ENCODE assay signal across 17 cellular contexts in genomic region chr19:38276942-38277517, GRCh38. TPM values are rescaled to one million over a fixed set of nuclear protein-coding genes. Genes with fewer than 3 reads are reported as not detected.
DNase-seq lines count a peak whose midpoint lies in the region; ATAC-seq and TF ChIP-seq lines count a peak whose summit lies in the region.
"Had no signal": no experiment of that assay in that cellular context is flagged by ENCODE, and none has a peak within 500 bp of the region (broad histone marks: within the 10 kb centered on the region; RNA-seq: fewer than 3 reads in every experiment).

No MANE protein-coding gene starts in this region.

- no peaks in the 10 kb centered on the region; the same call in 2 of the 3 replicates for H3K4me1 Mint-ChIP-seq in GM23338

- H3K4me3 ChIP-seq in GM23338 (no peak overlapping the region), lung (no peak overlapping the region), stomach smooth muscle (ENCODE audit: low read length in 2 of 2) (no peak overlapping the region), Karpas-422 (ENCODE audit: low read length) (no peak overlapping the region)

- no peaks in the 10 kb centered on the region for H3K9me3 ChIP-seq in lung (ENCODE audit: control insufficient read depth in 2 of 2, insufficient read depth in 1 of 2, low read length in 1 of 2)
- no peaks in the 10 kb centered on the region for H3K9me3 ChIP-seq in stomach smooth muscle (ENCODE audit: control insufficient read depth in 2 of 2, low read length in 2 of 2)
- H3K9me3 ChIP-seq in Karpas-422 (ENCODE audit: low read length) = no peaks in the 10 kb centered on the region

- H3K4me1 ChIP-seq in GM23338 (ENCODE audit: insufficient read depth) (no peaks in the 10 kb centered on the region), lung (ENCODE audit: control insufficient read depth in 2 of 2, insufficient read depth in 2 of 2, low read length in 2 of 2) (peaks cover 6 to 15% of the 10 kb centered on the region in 2 donors), stomach smooth muscle (ENCODE audit: control insufficient read depth, insufficient read depth, low read length) (peaks cover 11% of the 10 kb centered on the region), Karpas-422 (ENCODE audit: low read length) (no peaks in the 10 kb centered on the region)

- no peak for DNase-seq in GM23338 (ENCODE audit: low spot score)
- no peak for DNase-seq in caudate nucleus (lab: John Stamatoyannopoulos, UW)
- DNase-seq in lung (ENCODE audit: low spot score) = no peak
- no peak for DNase-seq in Karpas-422
- no peak for DNase-seq in NCI-H1436 (lab: John Stamatoyannopoulos, UW)
- no peak for DNase-seq in cortex of kidney (lab: John Stamatoyannopoulos, UW)
- DNase-seq: activated CD4-positive, CD25-positive, alpha-beta regulatory T cell; activated naive CD4-positive, alpha-beta T cell treated with Interleukin-2 at 50 U/mL for 16 hours; DND-41; H7; NCI-H1417 treated with DMSO at 0.1 percent for 48 hours; stimulated activated naive CD8-positive, alpha-beta T cell treated with anti-CD3 and anti-CD28 coated beads, Interleukin-15, Interleukin-2, amounts not matched to agents 100 U/mL and 50 U/mL, for 24 hours; SW 1271 had no signal

- H3K4me2 ChIP-seq in GM23338 (no peak overlapping the region), Karpas-422 (ENCODE audit: low read depth, low read length, poor library complexity, severe bottlenecking) (no peak overlapping the region)

- H4K20me1 ChIP-seq in GM23338 (replicated peaks; ENCODE audit: insufficient read depth) (peaks cover 80% of the 10 kb centered on the region), Karpas-422 (ENCODE audit: insufficient read depth, low read depth, low read length) (no peaks in the 10 kb centered on the region)

- H3K36me3 ChIP-seq in GM23338 (ENCODE audit: insufficient read depth) (no peaks in the 10 kb centered on the region), lung (ENCODE audit: control insufficient read depth in 2 of 2, insufficient read depth in 2 of 2, low read length in 2 of 2) (no peaks in the 10 kb centered on the region), stomach smooth muscle (ENCODE audit: control insufficient read depth in 2 of 2, insufficient read depth in 2 of 2, low read length in 2 of 2) (no peaks in the 10 kb centered on the region), Karpas-422 (ENCODE audit: insufficient read depth, low read length) (no peaks in the 10 kb centered on the region)

- H2AFZ ChIP-seq in GM23338 (no peak overlapping the region), Karpas-422 (ENCODE audit: low read length) (no peak overlapping the region)

- H3K27me3 ChIP-seq in GM23338 (ENCODE audit: insufficient read depth) = no peaks in the 10 kb centered on the region
- H3K27me3 ChIP-seq in lung (ENCODE audit: control insufficient read depth, insufficient read depth) = no peaks in the 10 kb centered on the region
- H3K27me3 ChIP-seq in stomach smooth muscle (ENCODE audit: control insufficient read depth in 1 of 2, insufficient read depth in 2 of 2, low read length in 2 of 2) = no peaks in the 10 kb centered on the region
- no peaks in the 10 kb centered on the region for H3K27me3 ChIP-seq in Karpas-422 (ENCODE audit: low read length)

- 87 to 96% methylated on average over 7 of the region's 7 CpGs for WGBS in lung, 2 donors

- H3K4me3 Mint-ChIP-seq in GM23338 = no peak overlapping the region
- H3K4me3 Mint-ChIP-seq: natural killer cell treated with Interleukin-12 subunit alpha and Interleukin-12 subunit beta and Interleukin-15 and Interleukin-18, amount 100 ng/mL, for 72 hours had no signal

- peak overlapping the region; percentile 76; the same call in 1 of the 2 replicates for H3K27ac ChIP-seq in GM23338 (ENCODE audit: low read depth)
- peak overlapping the region; percentile 58 for H3K27ac ChIP-seq in caudate nucleus (ENCODE audit: low read depth, low read length)
- H3K27ac ChIP-seq in lung (ENCODE audit: low read depth in 1 of 2, low read length in 1 of 2) = peak overlapping the region; percentile 86
- H3K27ac ChIP-seq in stomach smooth muscle (ENCODE audit: low read length) = peak overlapping the region; percentile 62
- H3K27ac ChIP-seq in Karpas-422 (ENCODE audit: low read length) = no peak overlapping the region

- peaks cover 15% of the 10 kb centered on the region; the same call in 2 of the 3 replicates for H3K36me3 Mint-ChIP-seq in GM23338 (ENCODE audit: low read depth)
- H3K36me3 Mint-ChIP-seq: natural killer cell treated with Interleukin-12 subunit alpha and Interleukin-12 subunit beta and Interleukin-15 and Interleukin-18, amount 100 ng/mL, for 72 hours had no signal

- no peaks in the 10 kb centered on the region for H3K27me3 Mint-ChIP-seq in GM23338 (ENCODE audit: insufficient read depth, low read depth, poor library complexity)

- H3K27ac Mint-ChIP-seq in GM23338 = no peak overlapping the region
- H3K27ac Mint-ChIP-seq: natural killer cell treated with Interleukin-12 subunit alpha and Interleukin-12 subunit beta and Interleukin-15 and Interleukin-18, amount 100 ng/mL, for 72 hours had no signal

- H3K9ac ChIP-seq in stomach smooth muscle (ENCODE audit: low read length in 2 of 2) (no peak overlapping the region), Karpas-422 (ENCODE audit: low read length) (no peak overlapping the region)

- ATAC-seq in GM23338 = no peak
- no peak for ATAC-seq in lung (ENCODE audit: insufficient read depth, low FRiP score)
- no peak for ATAC-seq in GM18861 (IDR thresholded peaks at IDR 0.05; ENCODE audit: unreplicated experiment)
- ATAC-seq: natural killer cell treated with Interleukin-12 subunit alpha and Interleukin-12 subunit beta and Interleukin-15 and Interleukin-18, amount 100 ng/mL, for 72 hours; stimulated activated naive CD8-positive, alpha-beta T cell treated with anti-CD3 and anti-CD28 coated beads, Interleukin-15, Interleukin-2, amounts not matched to agents 100 U/mL and 50 U/mL, for 24 hours had no signal

- H3K9me2 ChIP-seq in GM23338 (ENCODE audit: insufficient read depth) (no peaks in the 10 kb centered on the region), Karpas-422 (replicated peaks; ENCODE audit: insufficient read depth, low read length) (no peaks in the 10 kb centered on the region)

- H3K79me2 ChIP-seq in GM23338 (replicated peaks; ENCODE audit: insufficient read depth) (peaks cover 100% of the 10 kb centered on the region), Karpas-422 (ENCODE audit: low read length) (no peaks in the 10 kb centered on the region)

- no peaks in the 10 kb centered on the region for H3K9me3 Mint-ChIP-seq in GM23338
- H3K9me3 Mint-ChIP-seq: natural killer cell treated with Interleukin-12 subunit alpha and Interleukin-12 subunit beta and Interleukin-15 and Interleukin-18, amount 100 ng/mL, for 72 hours had no signal

- TF ChIP-seq CTCF in GM23338 (conservative IDR thresholded peaks at IDR 0.05; ENCODE audit: low read depth in 2 of 2) (no peak), lung (IDR thresholded peaks at IDR 0.05; ENCODE audit: control extremely low read depth, extremely low read depth) (no peak)

- peaks cover 9% of the 10 kb centered on the region; the same call in 1 of the 2 replicates for H3F3A ChIP-seq in GM23338 (replicated peaks; ENCODE audit: low read depth)

TF ChIP-seq in GM23338, 12 proteins besides CTCF, POLR2A, EP300 and RAD21 (continues in another document):
- TF ChIP-seq CREB1 (CRISPR knock-in tag; IDR thresholded peaks at IDR 0.05; ENCODE audit: low read depth) (no peak), ZNF331 (CRISPR knock-in tag; IDR thresholded peaks at IDR 0.05; ENCODE audit: low read depth) (no peak)

RNA-seq across cellular contexts. Expression of gene SPINT2, which starts 12.7 kb away (rescaled TPM):
- 382 and 468 TPM in 2 replicates for total RNA-seq in GM23338 (2014; rRNA removed; shearing (Covaris generic))
- polyA plus RNA-seq in GM23338 (2016; fragmentation: Nextera tagmentation; extraction: Ambion mirVana) (298 and 319 TPM in 2 replicates), lung (100 to 1,000 TPM; 255 to 259 TPM)
- 100 to 1,000 TPM; 145 to 240 TPM for total RNA-seq in lung
- 0.22 and 1.7 TPM in 2 replicates for total RNA-seq in Karpas-422 (2014; rRNA removed; shearing (Covaris generic); ENCODE audit: low replicate concordance)

RNA-seq across cellular contexts. Expression of gene PPP1R14A, which starts 20.9 kb away (rescaled TPM):
- total RNA-seq in GM23338 (2014; rRNA removed; shearing (Covaris generic)) = 9.4 and 14.5 TPM in 2 replicates
- polyA plus RNA-seq in GM23338 (2016; fragmentation: Nextera tagmentation; extraction: Ambion mirVana) = 76.2 and 77.5 TPM in 2 replicates
- 100 to 1,000 TPM in 1 of 2 donors, 10 to 100 TPM in 1; 12.4 to 124 TPM for total RNA-seq in lung
- polyA plus RNA-seq in lung = 100 to 1,000 TPM in 1 of 2 donors, 10 to 100 TPM in 1; 80.9 to 166 TPM
- total RNA-seq in Karpas-422 (2014; rRNA removed; shearing (Covaris generic); ENCODE audit: low replicate concordance) = not detected in 2 replicates
- total RNA-seq: natural killer cell treated with Interleukin-12 subunit alpha and Interleukin-12 subunit beta and Interleukin-15 and Interleukin-18, amount 100 ng/mL, for 72 hours; NCI-H460 had no signal

RNA-seq across cellular contexts. Expression of gene C19orf33, which starts 27.0 kb away (rescaled TPM):
- 26.7 and 58.9 TPM in 2 replicates for total RNA-seq in GM23338 (2014; rRNA removed; shearing (Covaris generic))
- polyA plus RNA-seq in GM23338 (2016; fragmentation: Nextera tagmentation; extraction: Ambion mirVana) (72.2 and 95.5 TPM in 2 replicates), lung (100 to 1,000 TPM; 170 to 687 TPM)
- 10 to 100 TPM; 32.0 to 91.8 TPM for total RNA-seq in lung
- not detected in 2 replicates for total RNA-seq in Karpas-422 (2014; rRNA removed; shearing (Covaris generic); ENCODE audit: low replicate concordance)
- total RNA-seq: natural killer cell treated with Interleukin-12 subunit alpha and Interleukin-12 subunit beta and Interleukin-15 and Interleukin-18, amount 100 ng/mL, for 72 hours had no signal

RNA-seq across cellular contexts. Expression of gene YIF1B, which starts 38.7 kb away (rescaled TPM):
- total RNA-seq in GM23338 (2014; rRNA removed; shearing (Covaris generic)) = 102 and 106 TPM in 2 replicates
- polyA plus RNA-seq in GM23338 (2016; fragmentation: Nextera tagmentation; extraction: Ambion mirVana) (82.8 and 88.0 TPM in 2 replicates), lung (100 to 1,000 TPM in 1 of 2 donors, 10 to 100 TPM in 1; 54.2 to 107 TPM)
- total RNA-seq in lung = 10 to 100 TPM; 22.0 to 53.2 TPM
- 31.0 and 58.0 TPM in 2 replicates for total RNA-seq in Karpas-422 (2014; rRNA removed; shearing (Covaris generic); ENCODE audit: low replicate concordance)

RNA-seq across cellular contexts. Expression of gene KCNK6, which starts 42.6 kb away (rescaled TPM):
- total RNA-seq in GM23338 (2014; rRNA removed; shearing (Covaris generic)) = 9.9 and 14.6 TPM in 2 replicates
- polyA plus RNA-seq in GM23338 (2016; fragmentation: Nextera tagmentation; extraction: Ambion mirVana) (9.0 and 9.4 TPM in 2 replicates), lung (10 to 100 TPM in 1 of 2 donors, 1 to 10 TPM in 1; 7.6 to 10.8 TPM)
- 1 to 10 TPM; 3.0 to 9.5 TPM for total RNA-seq in lung
- total RNA-seq in Karpas-422 (2014; rRNA removed; shearing (Covaris generic); ENCODE audit: low replicate concordance) = not detected in 2 replicates

Comparison
In these comparisons a context has a peak if more than half of its experiments do, and no peak if none do; other contexts are left out.
1. RNA of gene SPINT2, which starts 12.7 kb away (total RNA-seq): 382 to 468 TPM in GM23338 and 145 to 240 TPM in lung; 0.22 to 1.7 TPM in Karpas-422; every median in the first group is over 10 times any median in the second.
2. RNA of gene PPP1R14A, which starts 20.9 kb away (total RNA-seq): 12.4 to 124 TPM in lung and 9.4 to 14.5 TPM in GM23338; not detected in Karpas-422; every median in the first group is over 10 times any median in the second.
3. RNA of gene C19orf33, which starts 27.0 kb away (total RNA-seq): 32.0 to 91.8 TPM in lung and 26.7 to 58.9 TPM in GM23338; not detected in Karpas-422; every median in the first group is over 10 times any median in the second.